22 cellular contexts compared by ENCODE assay signal in the genomic region with DNA sequence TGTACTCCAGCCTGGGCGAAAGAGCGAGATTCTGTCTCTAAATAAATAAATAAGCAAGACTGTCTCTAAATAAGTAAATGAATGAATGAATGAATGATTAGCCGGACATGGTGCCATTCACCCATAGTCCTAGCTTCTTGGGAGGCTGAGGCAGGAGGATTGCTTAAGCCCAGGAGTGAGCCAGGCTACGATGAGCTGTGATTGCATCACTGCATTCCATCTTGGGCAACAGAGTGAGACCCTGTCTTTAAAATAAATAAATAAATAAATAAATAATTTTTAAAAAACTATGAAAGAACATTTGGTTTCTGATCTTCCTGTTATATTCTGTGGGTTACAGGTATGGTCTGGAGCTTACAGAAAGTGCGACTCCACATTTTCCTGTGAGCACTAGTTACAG.
"Had no signal": no experiment of that assay in that cellular context is flagged by ENCODE, and none has a peak within 500 bp of the region (broad histone marks: within the 10 kb centered on the region; RNA-seq: fewer than 3 reads in every experiment).

No MANE protein-coding gene starts in this region.

- H3K27ac ChIP-seq: colonic mucosa, epithelial cell of prostate, esophagus muscularis mucosa, neutrophil, pancreas, sigmoid colon, skin epidermis, spleen, tibial artery had no signal

- H3K4me3 ChIP-seq: colonic mucosa, esophagus muscularis mucosa, lung, pancreas, sigmoid colon, skin epidermis, spleen, testis, tibial artery had no signal

- DNase-seq: colonic mucosa; effector CD8-positive, alpha-beta T cell; endodermal cell; head of caudate nucleus; kidney; pancreas; sigmoid colon; spleen; stimulated activated CD4-positive, alpha-beta T cell treated with anti-CD3 and anti-CD28 coated beads, Interleukin-4, amount 100 ng/mL, for 4 hours; stimulated activated naive CD8-positive, alpha-beta T cell treated with anti-CD3 and anti-CD28 coated beads, Interleukin-15, Interleukin-2, amounts not matched to agents 100 U/mL and 50 U/mL, for 24 hours; substantia nigra; testis; tibial artery had no signal

- FAIRE-seq: frontal cortex, kidney, pancreas had no signal

- H3K9me3 ChIP-seq: colonic mucosa, esophagus muscularis mucosa, pancreas, sigmoid colon, spleen, testis, tibial artery had no signal

- ATAC-seq: left lobe of liver; natural killer cell treated with Interleukin-12 subunit alpha and Interleukin-12 subunit beta and Interleukin-15 and Interleukin-18, amount 100 ng/mL, for 72 hours; pancreas; stimulated activated memory B cell treated with anti-CD40 and anti-IgM and Interleukin-4, amounts not matched to agents 10 μg/mL and 1 μg/mL and 100 μg/mL, for 72 hours; stimulated activated naive CD8-positive, alpha-beta T cell treated with anti-CD3 and anti-CD28 coated beads, Interleukin-15, Interleukin-2, amounts not matched to agents 100 U/mL and 50 U/mL, for 24 hours had no signal

- H3K27me3 ChIP-seq: colonic mucosa, esophagus muscularis mucosa, neutrophil, pancreas, sigmoid colon, spleen, testis, tibial artery had no signal

- H3K4me1 ChIP-seq: colonic mucosa, esophagus muscularis mucosa, pancreas, sigmoid colon, spleen, tibial artery had no signal
